ENCODE assay signal across 19 cellular contexts in genomic region chr21:41199123-41199522, GRCh38. TPM values are rescaled to one million over a fixed set of nuclear protein-coding genes. Genes with fewer than 3 reads are reported as not detected.
DNase-seq lines count a peak whose midpoint lies in the region; ATAC-seq and TF ChIP-seq lines count a peak whose summit lies in the region.
"Had no signal": no experiment of that assay in that cellular context is flagged by ENCODE, and none has a peak within 500 bp of the region (broad histone marks: within the 10 kb centered on the region; RNA-seq: fewer than 3 reads in every experiment).

No MANE protein-coding gene starts in this region.

- intact Hi-C loops in Right ventricle myocardium inferior (cut with DNase I) (no loop called here), left ventricle myocardium inferior (cut with micrococcal nuclease) (no loop called here), activated B cell treated with CpG ODN at 0.5 μM for 24 hours (cut with micrococcal nuclease) (no loop called here)

- no peak overlapping the region for H2AFZ ChIP-seq in neuronal stem cell (ENCODE audit: low read length)

- no peak overlapping the region for H3K14ac ChIP-seq in neuronal stem cell (ENCODE audit: low read length)

- no peaks in the 10 kb centered on the region for H3K9me3 Mint-ChIP-seq in activated B cell treated with CpG ODN at 0.5 μM for 24 hours
- H3K9me3 Mint-ChIP-seq: CD4-positive, alpha-beta T cell; CD8-positive, alpha-beta memory T cell; H9 had no signal

- CTCF ChIA-PET in activated B cell treated with CpG ODN at 0.5 μM for 24 hours (lab: Charles Lee) = no interaction called here

- no peaks in the 10 kb centered on the region for H3K79me1 ChIP-seq in neuronal stem cell (ENCODE audit: low read depth, low read length)

- H3K23ac ChIP-seq in neuronal stem cell (ENCODE audit: low read depth, low read length, poor library complexity) = no peak overlapping the region

- H2BK15ac ChIP-seq in neuronal stem cell (ENCODE audit: low read length) = no peak overlapping the region

- H3K4me2 ChIP-seq in neuronal stem cell (ENCODE audit: insufficient read depth, low read length, poor library complexity, severe bottlenecking) = no peak overlapping the region
- H3K4me2 ChIP-seq: BLaER1 treated with 17β-estradiol and CSF1 and Interleukin-3, amounts not matched to agents 10 nM and 100 nM had no signal

- H3K27me3 ChIP-seq in left ventricle myocardium inferior (ENCODE audit: low read depth) (no peaks in the 10 kb centered on the region), neuronal stem cell (ENCODE audit: control insufficient read depth in 3 of 3, insufficient read depth in 3 of 3, low read depth in 1 of 3, low read length in 3 of 3) (no peaks in the 10 kb centered on the region)
- H3K27me3 ChIP-seq: BE2C; BLaER1 treated with 17β-estradiol and CSF1 and Interleukin-3, amounts not matched to agents 10 nM and 100 nM had no signal

- H4K8ac ChIP-seq in neuronal stem cell (ENCODE audit: low read depth, low read length) = no peak overlapping the region

- H3K18ac ChIP-seq in neuronal stem cell (ENCODE audit: low read length) = peak overlapping the region; percentile 36

- H3K4me3 ChIP-seq in left ventricle myocardium inferior (no peak overlapping the region), neuronal stem cell (ENCODE audit: low read length in 2 of 2) (no peak overlapping the region)
- H3K4me3 ChIP-seq: BLaER1 treated with 17β-estradiol and CSF1 and Interleukin-3, amounts not matched to agents 10 nM and 100 nM; GM12878 had no signal

- no peak overlapping the region for H2BK120ac ChIP-seq in neuronal stem cell (ENCODE audit: low read depth, low read length)

- H3K27ac ChIP-seq in left ventricle myocardium inferior (replicated peaks) (no peak overlapping the region), neuronal stem cell (replicated peaks; ENCODE audit: low read length) (no peak overlapping the region)
- H3K27ac ChIP-seq: 22Rv1; BLaER1 treated with 17β-estradiol and CSF1 and Interleukin-3, amounts not matched to agents 10 nM and 100 nM had no signal

- no peak for TF ChIP-seq CTCF in left ventricle myocardium inferior (IDR thresholded peaks at IDR 0.05; ENCODE audit: borderline replicate concordance)
- no peak for TF ChIP-seq CTCF in activated B cell treated with CpG ODN at 0.5 μM for 24 hours (IDR thresholded peaks at IDR 0.05)

- H2BK12ac ChIP-seq in neuronal stem cell (ENCODE audit: low read length) = no peak overlapping the region

- no CpG with 5 or more reads among the region's 10 CpGs for WGBS in neuronal stem cell (ENCODE audit: extremely low coverage in 2 of 2, insufficient read length in 2 of 2, insufficient replicate concordance in 1 of 2), 2 donors

- no peak overlapping the region for H3K9ac ChIP-seq in neuronal stem cell (ENCODE audit: low read depth, low read length, poor library complexity)
- H3K9ac ChIP-seq: BLaER1 treated with 17β-estradiol and CSF1 and Interleukin-3, amounts not matched to agents 10 nM and 100 nM had no signal

- peak overlapping the region; percentile 48 for H3K4me3 Mint-ChIP-seq in activated B cell treated with CpG ODN at 0.5 μM for 24 hours
- H3K4me3 Mint-ChIP-seq: CD14-positive monocyte; CD4-positive, alpha-beta T cell; CD8-positive, alpha-beta memory T cell; H9 had no signal

- DNase-seq in Right ventricle myocardium inferior (ENCODE audit: missing footprints) (peak; percentile 11), left ventricle myocardium inferior (no peak), activated B cell treated with CpG ODN at 0.5 μM for 24 hours (no peak), neuronal stem cell (ENCODE audit: low spot score) (no peak), NCI-H226 (no peak)
- DNase-seq: BE2C; CD4-positive, alpha-beta T cell; CD8-positive, alpha-beta memory T cell; DMS 273 treated with DMSO at 0.1 percent for 48 hours; DMS79; EL; GDM1; H9 had no signal

- POLR2A ChIA-PET in activated B cell treated with CpG ODN at 0.5 μM for 24 hours (lab: Charles Lee) = no interaction called here

- H3K4me1 ChIP-seq in left ventricle myocardium inferior (peaks cover 7% of the 10 kb centered on the region), neuronal stem cell (ENCODE audit: control insufficient read depth in 2 of 2, insufficient read depth in 1 of 2, low read depth in 1 of 2, low read length in 2 of 2) (peaks cover 0 to 1% of the 10 kb centered on the region in 2 donors)
- H3K4me1 ChIP-seq: BE2C had no signal

- H3K27ac Mint-ChIP-seq in activated B cell treated with CpG ODN at 0.5 μM for 24 hours = peak overlapping the region; percentile 72
- H3K27ac Mint-ChIP-seq: CD14-positive monocyte; CD4-positive, alpha-beta T cell; CD8-positive, alpha-beta memory T cell; H9 had no signal

- peaks cover 52% of the 10 kb centered on the region for H3K4me1 Mint-ChIP-seq in activated B cell treated with CpG ODN at 0.5 μM for 24 hours
- H3K4me1 Mint-ChIP-seq: CD14-positive monocyte; CD8-positive, alpha-beta memory T cell had no signal

- H3K36me3 ChIP-seq in left ventricle myocardium inferior = no peaks in the 10 kb centered on the region
- H3K36me3 ChIP-seq in neuronal stem cell (replicated peaks in 1 of 2; ENCODE audit: control insufficient read depth in 2 of 2, insufficient read depth in 2 of 2, low read length in 2 of 2) = no peaks in the 10 kb centered on the region
- H3K36me3 ChIP-seq: BE2C; BLaER1 treated with 17β-estradiol and CSF1 and Interleukin-3, amounts not matched to agents 10 nM and 100 nM had no signal

- no peak overlapping the region for H3K4ac ChIP-seq in neuronal stem cell (ENCODE audit: low read length)

- H3K9me3 ChIP-seq in left ventricle myocardium inferior (replicated peaks) (no peaks in the 10 kb centered on the region), neuronal stem cell (replicated peaks in 1 of 2; ENCODE audit: control insufficient read depth in 2 of 2, insufficient read depth in 1 of 2, low read depth in 1 of 2, low read length in 2 of 2) (no peaks in the 10 kb centered on the region)
- H3K9me3 ChIP-seq: BE2C; BLaER1 treated with 17β-estradiol and CSF1 and Interleukin-3, amounts not matched to agents 10 nM and 100 nM had no signal

- ATAC-seq in Right ventricle myocardium inferior = no peak
- no peak for ATAC-seq in activated B cell treated with CpG ODN at 0.5 μM for 24 hours (ENCODE audit: low read depth)
- no peak for ATAC-seq in HG03039 (IDR thresholded peaks at IDR 0.05; ENCODE audit: unreplicated experiment)
- ATAC-seq: GM12878, HCT116 had no signal

- peaks cover 4% of the 10 kb centered on the region for H3K36me3 Mint-ChIP-seq in activated B cell treated with CpG ODN at 0.5 μM for 24 hours (ENCODE audit: low read depth)
- H3K36me3 Mint-ChIP-seq: CD14-positive monocyte; CD8-positive, alpha-beta memory T cell had no signal

- no peak overlapping the region for H4K91ac ChIP-seq in neuronal stem cell (ENCODE audit: low read depth, low read length, poor library complexity)

- no peak overlapping the region for H2BK5ac ChIP-seq in neuronal stem cell (ENCODE audit: low read length)

- no peak overlapping the region for H2AK5ac ChIP-seq in neuronal stem cell (ENCODE audit: low read depth, low read length)

- no peaks in the 10 kb centered on the region for H3K27me3 Mint-ChIP-seq in activated B cell treated with CpG ODN at 0.5 μM for 24 hours

RNA-seq across cellular contexts. Expression of gene BACE2, which starts 31.2 kb away (rescaled TPM):
- total RNA-seq in Right ventricle myocardium inferior = 14.5 TPM
- total RNA-seq in left ventricle myocardium inferior = 16.0 TPM
- 13.0 and 17.1 TPM in 2 replicates for total RNA-seq in activated B cell treated with CpG ODN at 0.5 μM for 24 hours
- 1.4 TPM for polyA plus RNA-seq in neuronal stem cell (2013, experiment 1 of 2)
- 1.5 TPM for polyA plus RNA-seq in neuronal stem cell (2013, experiment 2 of 2)
